ENCODE assay signal across 10 cellular contexts in the genomic region with DNA sequence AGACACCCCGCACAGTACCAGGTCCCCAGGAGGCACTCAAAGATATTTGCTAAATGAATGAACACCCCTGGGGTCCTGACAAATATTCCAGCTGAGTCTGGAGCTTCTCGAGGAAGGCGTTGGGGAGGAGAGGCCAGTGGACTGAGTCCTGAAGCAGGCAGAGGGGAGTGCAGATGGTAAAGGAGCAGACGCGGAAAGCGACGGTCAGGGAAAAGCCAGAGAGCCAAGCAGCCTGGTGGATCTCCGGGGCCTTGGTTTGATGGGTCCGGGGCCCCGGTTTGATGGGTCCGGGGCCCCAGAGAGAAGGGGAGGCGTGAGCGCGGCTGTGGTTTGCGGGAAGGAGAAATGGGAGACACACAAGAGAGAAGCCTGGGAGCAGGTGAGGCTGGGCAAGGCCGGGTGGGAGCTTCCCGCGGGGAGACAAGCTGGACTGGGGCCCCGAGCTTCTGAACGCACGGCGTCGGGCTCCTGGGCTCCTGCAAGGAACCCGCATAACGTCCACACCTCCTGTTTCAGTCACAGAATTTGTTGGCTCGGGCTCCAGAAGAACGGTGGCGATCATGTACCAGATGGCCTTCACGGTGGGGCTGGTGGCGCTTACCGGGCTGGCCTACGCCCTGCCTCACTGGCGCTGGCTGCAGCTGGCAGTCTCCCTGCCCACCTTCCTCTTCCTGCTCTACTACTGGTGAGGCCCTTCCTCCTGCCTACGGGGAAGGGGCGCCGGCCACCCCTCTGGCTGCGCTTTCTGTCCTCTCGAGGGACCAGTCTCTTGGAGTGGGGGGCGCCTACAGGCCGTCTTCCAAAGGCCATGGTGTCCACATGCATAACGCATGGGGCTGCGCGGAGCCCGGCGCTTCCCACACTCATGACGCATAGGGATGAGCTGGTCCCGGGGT.
"Had no signal": no experiment of that assay in that cellular context is flagged by ENCODE, and none has a peak within 500 bp of the region (broad histone marks: within the 10 kb centered on the region; RNA-seq: fewer than 3 reads in every experiment).

No MANE protein-coding gene starts in this region.

- H3K27ac Mint-ChIP-seq: activated CD8-positive, alpha-beta memory T cell treated with anti-CD3 and anti-CD28 coated beads, Interleukin-2, amount 10 ng/mL, durations not matched to agents 7 days and 5 days; activated naive CD8-positive, alpha-beta T cell; memory B cell; T-helper 2 cell treated with Interferon-gamma antibody and Interleukin-4, amounts not matched to agents 5 μg/mL and 100 μg/mL, for 36 hours had no signal

- H3K36me3 Mint-ChIP-seq: activated CD8-positive, alpha-beta memory T cell treated with anti-CD3 and anti-CD28 coated beads, Interleukin-2, amount 10 ng/mL, durations not matched to agents 7 days and 5 days; activated naive CD8-positive, alpha-beta T cell; memory B cell had no signal

- H3K27me3 Mint-ChIP-seq: activated CD8-positive, alpha-beta memory T cell treated with anti-CD3 and anti-CD28 coated beads, Interleukin-2, amount 10 ng/mL, durations not matched to agents 7 days and 5 days; memory B cell; natural killer cell treated with Interleukin-12 subunit alpha and Interleukin-12 subunit beta and Interleukin-15 and Interleukin-18, amount 100 ng/mL, for 72 hours had no signal

- H3K9me3 Mint-ChIP-seq: memory B cell; natural killer cell treated with Interleukin-12 subunit alpha and Interleukin-12 subunit beta and Interleukin-15 and Interleukin-18, amount 100 ng/mL, for 72 hours; T-helper 2 cell treated with Interferon-gamma antibody and Interleukin-4, amounts not matched to agents 5 μg/mL and 100 μg/mL, for 36 hours had no signal

- DNase-seq: activated CD8-positive, alpha-beta memory T cell treated with anti-CD3 and anti-CD28 coated beads, Interleukin-2, amount 10 ng/mL, durations not matched to agents 7 days and 5 days; foreskin melanocyte; heart right ventricle; islet precursor cell; SHP77 treated with DMSO at 0.1 percent for 48 hours; transverse colon had no signal

- H3K4me1 Mint-ChIP-seq: memory B cell had no signal

- H3K4me3 Mint-ChIP-seq: activated CD8-positive, alpha-beta memory T cell treated with anti-CD3 and anti-CD28 coated beads, Interleukin-2, amount 10 ng/mL, durations not matched to agents 7 days and 5 days; activated naive CD8-positive, alpha-beta T cell; memory B cell; natural killer cell treated with Interleukin-12 subunit alpha and Interleukin-12 subunit beta and Interleukin-15 and Interleukin-18, amount 100 ng/mL, for 72 hours; T-helper 2 cell treated with Interferon-gamma antibody and Interleukin-4, amounts not matched to agents 5 μg/mL and 100 μg/mL, for 36 hours had no signal
